Comparison of ENCODE assay signal across 26 cellular contexts in the genomic region with DNA sequence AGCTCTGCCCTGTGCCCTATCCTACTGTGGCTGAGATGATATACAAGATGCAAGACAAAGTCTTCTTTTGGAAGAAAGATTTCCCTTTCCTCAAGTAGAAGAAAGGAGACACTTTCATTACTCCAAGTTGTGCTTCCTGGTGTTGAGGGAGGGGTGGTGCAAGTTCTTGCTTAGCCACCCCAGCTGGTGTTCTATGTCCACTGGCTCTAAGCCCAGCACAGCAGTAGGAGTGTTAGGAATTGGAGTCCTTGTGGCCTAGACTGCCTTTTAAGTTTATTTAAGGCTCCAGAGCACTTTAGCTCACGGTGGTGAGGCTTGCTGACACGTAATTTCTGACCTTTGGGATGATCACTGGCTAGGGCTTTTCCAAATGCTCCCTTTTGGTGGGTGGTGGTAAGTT.
"Had no signal": no experiment of that assay in that cellular context is flagged by ENCODE, and none has a peak within 500 bp of the region (broad histone marks: within the 10 kb centered on the region; RNA-seq: fewer than 3 reads in every experiment).

No MANE protein-coding gene starts in this region.

- H3K27ac ChIP-seq: brain microvascular endothelial cell, coronary artery, esophagus muscularis mucosa, foreskin keratinocyte, gastroesophageal sphincter had no signal

- H3K36me3 ChIP-seq: brain microvascular endothelial cell, esophagus muscularis mucosa, gastroesophageal sphincter had no signal

- H3K4me3 ChIP-seq: coronary artery, esophagus muscularis mucosa, gastroesophageal sphincter had no signal

- FAIRE-seq: astrocyte, bronchial epithelial cell had no signal

- H3K27me3 ChIP-seq: brain microvascular endothelial cell, esophagus muscularis mucosa, foreskin keratinocyte, gastroesophageal sphincter had no signal

- H3K4me1 ChIP-seq: esophagus muscularis mucosa, foreskin keratinocyte, gastroesophageal sphincter had no signal

- DNase-seq: activated CD4-positive, alpha-beta memory T cell treated with anti-CD3 and anti-CD28 coated beads, Interleukin-2, amount 10 ng/mL, durations not matched to agents 7 days and 5 days; activated CD4-positive, alpha-beta T cell treated with anti-CD3 and anti-CD28 coated beads for 36 hours; activated CD4-positive, alpha-beta T cell treated with anti-CD3 and anti-CD28 coated beads, Interleukin-2, amount 10 ng/mL, durations not matched to agents 24 days and 14 days; activated CD4-positive, alpha-beta T cell treated with anti-CD3 and anti-CD28 coated beads, Interleukin-2, amount 50 U/mL, for 4 hours; activated CD4-positive, CD25-positive, alpha-beta regulatory T cell; activated CD4-positive, CD25-positive, alpha-beta regulatory T cell treated with anti-CD3 and anti-CD28 coated beads, Interleukin-2, amount 50 U/mL, for 72 hours; activated CD8-positive, alpha-beta memory T cell treated with anti-CD3 and anti-CD28 coated beads, Interleukin-2, amount 50 U/mL, for 48 hours; activated gamma-delta T cell treated with Interleukin-2 at 50 U/mL for 16 hours; activated naive CD4-positive, alpha-beta T cell treated with anti-CD3 and anti-CD28 coated beads, Interleukin-2, amount 50 U/mL, for 16 hours; activated naive CD4-positive, alpha-beta T cell treated with Interleukin-2 at 50 U/mL for 16 hours; activated T-cell treated with anti-CD3 and anti-CD28 coated beads for 4 hours; activated T-cell treated with anti-CD3 and anti-CD28 coated beads, Interleukin-2, amount 50 U/mL, for 24 hours; activated T-cell treated with anti-CD3 and anti-CD28 coated beads, Interleukin-2, amount 50 U/mL, for 72 hours; amniotic stem cell; brain microvascular endothelial cell; dermis blood vessel endothelial cell; effector CD4-positive, alpha-beta T cell; effector memory CD8-positive, alpha-beta T cell; erythroblast; foreskin keratinocyte; T-helper 2 cell had no signal

- ATAC-seq: activated CD4-positive, alpha-beta T cell treated with anti-CD3 and anti-CD28 coated beads for 36 hours; activated T-cell treated with anti-CD3 and anti-CD28 coated beads, Interleukin-2, amount 50 U/mL, for 72 hours; effector memory CD8-positive, alpha-beta T cell; foreskin keratinocyte; gastroesophageal sphincter had no signal
